8 cellular contexts compared by ENCODE assay signal in the genomic region with DNA sequence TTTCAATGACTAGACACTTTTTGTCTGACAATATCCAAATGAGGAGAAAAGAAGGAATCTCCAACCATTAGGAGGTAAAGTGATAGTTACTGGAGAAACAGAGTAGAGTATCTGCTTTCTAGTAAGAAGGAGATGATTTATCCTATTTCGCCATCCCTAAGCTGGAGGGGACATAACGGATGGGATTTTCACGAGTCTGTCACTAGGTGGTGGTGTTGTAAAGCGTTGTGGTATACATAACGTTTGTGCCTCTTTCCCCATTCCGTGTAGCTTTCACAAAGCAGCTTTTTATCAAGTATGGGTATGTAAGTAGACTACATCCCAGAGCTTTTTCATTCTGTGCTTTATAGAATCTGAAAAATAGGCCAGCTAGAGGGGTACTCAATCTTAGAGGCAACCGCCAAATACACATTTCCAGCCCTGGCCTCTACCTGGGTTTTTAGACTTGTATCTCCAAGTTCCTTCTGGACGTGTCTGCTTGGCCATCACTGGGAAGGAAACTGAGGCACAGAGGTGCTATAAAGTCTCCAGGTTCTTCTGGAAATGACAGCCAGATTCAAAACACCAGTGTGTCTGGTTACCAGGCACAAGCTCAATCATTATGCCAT. TPM values are rescaled to one million over a fixed set of nuclear protein-coding genes. Genes with fewer than 3 reads are reported as not detected.
DNase-seq lines count a peak whose midpoint lies in the region; ATAC-seq and TF ChIP-seq lines count a peak whose summit lies in the region.

No MANE protein-coding gene starts in this region.

- H3K27ac Mint-ChIP-seq in activated T-cell treated with anti-CD3 and anti-CD28 coated beads, Interleukin-2, amount 50 U/mL, for 24 hours, result no peak overlapping the region
- no peak overlapping the region for H3K27ac Mint-ChIP-seq in activated CD8-positive, alpha-beta T cell treated with anti-CD3 and anti-CD28 coated beads for 36 hours
- H3K27ac Mint-ChIP-seq in nephron progenitor cell, result no peak overlapping the region

- no peaks in the 10 kb centered on the region for H3K27me3 ChIP-seq in vagina

- peaks cover 28% of the 10 kb centered on the region for H3K27me3 Mint-ChIP-seq in activated T-cell treated with anti-CD3 and anti-CD28 coated beads, Interleukin-2, amount 50 U/mL, for 24 hours
- peaks cover 11% of the 10 kb centered on the region for H3K27me3 Mint-ChIP-seq in activated CD8-positive, alpha-beta T cell treated with anti-CD3 and anti-CD28 coated beads for 36 hours
- H3K27me3 Mint-ChIP-seq in nephron progenitor cell (ENCODE audit: low read depth, poor library complexity), result peaks cover 21% of the 10 kb centered on the region

- no peaks in the 10 kb centered on the region for H3K36me3 ChIP-seq in vagina

- CTCF ChIA-PET in activated CD8-positive, alpha-beta T cell treated with anti-CD3 and anti-CD28 coated beads for 36 hours (lab: Charles Lee), result interaction anchor here (0.7 to 4.2 kb wide), 63 partner anchors 9 to 834 kb away, joined by 3 to 32 read pairs (median 4); a partner anchor contains a TSS

- intact Hi-C loops in activated CD8-positive, alpha-beta T cell treated with anti-CD3 and anti-CD28 coated beads for 36 hours (cut with micrococcal nuclease), result loop anchor here (1.0 kb wide), 1 partner anchor 177 kb away; no protein-coding TSS in a partner anchor
- intact Hi-C loops in vagina (cut with DNase I), result loop anchor here (10.0 kb wide), 1 partner anchor 181 kb away; no protein-coding TSS in a partner anchor

- H3K9me3 Mint-ChIP-seq in activated T-cell treated with anti-CD3 and anti-CD28 coated beads, Interleukin-2, amount 50 U/mL, for 24 hours, result no peaks in the 10 kb centered on the region
- H3K9me3 Mint-ChIP-seq in activated CD8-positive, alpha-beta T cell treated with anti-CD3 and anti-CD28 coated beads for 36 hours, result no peaks in the 10 kb centered on the region
- H3K9me3 Mint-ChIP-seq in nephron progenitor cell, result no peaks in the 10 kb centered on the region

- H3K4me3 ChIP-seq in vagina, result no peak overlapping the region

- no peak for TF ChIP-seq POLR2A in vagina (IDR thresholded peaks at IDR 0.05)

- no peaks in the 10 kb centered on the region for H3K4me1 ChIP-seq in vagina

- H3K27ac ChIP-seq in vagina, result no peak overlapping the region

- no peaks in the 10 kb centered on the region for H3K4me1 Mint-ChIP-seq in activated T-cell treated with anti-CD3 and anti-CD28 coated beads, Interleukin-2, amount 50 U/mL, for 24 hours (ENCODE audit: low read depth)
- H3K4me1 Mint-ChIP-seq in activated CD8-positive, alpha-beta T cell treated with anti-CD3 and anti-CD28 coated beads for 36 hours (ENCODE audit: low read depth), result no peaks in the 10 kb centered on the region
- H3K4me1 Mint-ChIP-seq in nephron progenitor cell, result no peaks in the 10 kb centered on the region

- DNase-seq in activated T-cell treated with anti-CD3 and anti-CD28 coated beads for 24 hours (ENCODE audit: low read depth), result peak; percentile 39
- no peak for DNase-seq in activated T-cell treated with anti-CD3 and anti-CD28 coated beads, Interleukin-2, amount 50 U/mL, for 24 hours
- peak; percentile 3 for DNase-seq in HS-27A (ENCODE audit: low read depth)
- DNase-seq in NCI-H748 (lab: John Stamatoyannopoulos, UW; ENCODE audit: unreplicated experiment), result peak; percentile 73
- peak; percentile 45 for DNase-seq in activated CD8-positive, alpha-beta T cell treated with anti-CD3 and anti-CD28 coated beads for 36 hours
- peak; percentile 79 for DNase-seq in fibroblast of gingiva (ENCODE audit: low read depth)
- DNase-seq in nephron progenitor cell, result peak; percentile 39
- DNase-seq in vagina (ENCODE audit: extremely low spot score in 2 of 2), result no peak

- ATAC-seq in activated CD8-positive, alpha-beta T cell treated with anti-CD3 and anti-CD28 coated beads for 36 hours, result peak; percentile 93

- POLR2A ChIA-PET in activated CD8-positive, alpha-beta T cell treated with anti-CD3 and anti-CD28 coated beads for 36 hours (lab: Charles Lee), result interaction anchor here (0.7 to 0.9 kb wide), 2 partner anchors 9 to 161 kb away, joined by 3 to 4 read pairs; no protein-coding TSS in a partner anchor

- no peaks in the 10 kb centered on the region for H3K36me3 Mint-ChIP-seq in activated T-cell treated with anti-CD3 and anti-CD28 coated beads, Interleukin-2, amount 50 U/mL, for 24 hours (ENCODE audit: low read depth)
- H3K36me3 Mint-ChIP-seq in activated CD8-positive, alpha-beta T cell treated with anti-CD3 and anti-CD28 coated beads for 36 hours (ENCODE audit: low read depth), result no peaks in the 10 kb centered on the region
- H3K36me3 Mint-ChIP-seq in nephron progenitor cell (ENCODE audit: low read depth), result no peaks in the 10 kb centered on the region

- H3K9me3 ChIP-seq in vagina, result no peaks in the 10 kb centered on the region

- TF ChIP-seq CTCF in activated CD8-positive, alpha-beta T cell treated with anti-CD3 and anti-CD28 coated beads for 36 hours (IDR thresholded peaks at IDR 0.05), result peak; percentile 86
- TF ChIP-seq CTCF in nephron progenitor cell (IDR thresholded peaks at IDR 0.05) (peak; percentile 79), vagina (IDR thresholded peaks at IDR 0.05) (peak in 2 of 3 experiments; percentile 61 to 77)

- H3K4me3 Mint-ChIP-seq in activated T-cell treated with anti-CD3 and anti-CD28 coated beads, Interleukin-2, amount 50 U/mL, for 24 hours, result no peak overlapping the region
- no peak overlapping the region for H3K4me3 Mint-ChIP-seq in activated CD8-positive, alpha-beta T cell treated with anti-CD3 and anti-CD28 coated beads for 36 hours
- no peak overlapping the region for H3K4me3 Mint-ChIP-seq in nephron progenitor cell

RNA-seq across cellular contexts. Expression of a gene that starts 33.3 kb away (rescaled TPM):
- total RNA-seq in activated CD8-positive, alpha-beta T cell treated with anti-CD3 and anti-CD28 coated beads for 36 hours, result not detected
- 2.9 TPM for total RNA-seq in vagina

Comparison
In these comparisons a context has a peak if more than half of its experiments do, and no peak if none do; other contexts are left out.
1. DNase-seq: peak in activated T-cell treated with anti-CD3 and anti-CD28 coated beads for 24 hours (single experiment), HS-27A (single experiment), NCI-H748 (single experiment), activated CD8-positive, alpha-beta T cell treated with anti-CD3 and anti-CD28 coated beads for 36 hours (single experiment), fibroblast of gingiva (single experiment) and nephron progenitor cell (single experiment); none in activated T-cell treated with anti-CD3 and anti-CD28 coated beads, Interleukin-2, amount 50 U/mL, for 24 hours (single experiment) and vagina (0 of 2).
2. Peak in every context shown above with its lines, with median percentiles within 50 percentile points of each other: CTCF ChIP-seq.